Comparison of ENCODE assay signal across 8 cellular contexts in genomic region chr5:178624626-178625546, GRCh38. TPM values are rescaled to one million over a fixed set of nuclear protein-coding genes. Genes with fewer than 3 reads are reported as not detected.
DNase-seq lines count a peak whose midpoint lies in the region; ATAC-seq and TF ChIP-seq lines count a peak whose summit lies in the region.

No MANE protein-coding gene starts in this region.

- H3K9ac ChIP-seq in parathyroid adenoma = no peak overlapping the region

- peak overlapping the region; percentile 98 for H3K4me2 ChIP-seq in DOHH2 (ENCODE audit: low read length)
- H3K4me2 ChIP-seq in OCI-LY7 (ENCODE audit: low read length) = peak overlapping the region; percentile 91
- peak overlapping the region; percentile 57 for H3K4me2 ChIP-seq in parathyroid adenoma (ENCODE audit: low read length)

- H3K9me3 ChIP-seq in DOHH2 (ENCODE audit: control insufficient read depth, insufficient read depth, low read length) (peaks cover 2% of the 10 kb centered on the region; the same call in 1 of the 2 replicates), OCI-LY7 (ENCODE audit: low read length) (peaks cover 4% of the 10 kb centered on the region; the same call in 1 of the 2 replicates), parathyroid adenoma (ENCODE audit: control insufficient read depth, low read length) (no peaks in the 10 kb centered on the region)

- H4K20me1 ChIP-seq in DOHH2 (ENCODE audit: control insufficient read depth, insufficient read depth, low read depth, low read length) = peaks cover 4% of the 10 kb centered on the region; the same call in 1 of the 2 replicates
- 0 out of 2 replicates have a peak, but pooled peaks cover 12% of the 10 kb centered on the region for H4K20me1 ChIP-seq in OCI-LY7 (ENCODE audit: insufficient read depth, low read length)

- no TSS peak for BruUV-seq in OCI-LY7 (replicated peaks; lab: Mats Ljungman, UMichigan)

- H2AFZ ChIP-seq in OCI-LY7 (ENCODE audit: low read length) (no peak overlapping the region), parathyroid adenoma (no peak overlapping the region)

- H3K36me3 ChIP-seq in DOHH2 (ENCODE audit: control insufficient read depth, low read length) = peaks cover 58% of the 10 kb centered on the region
- H3K36me3 ChIP-seq in OCI-LY7 (ENCODE audit: insufficient read depth, low read length) = peaks cover 34% of the 10 kb centered on the region
- no peaks in the 10 kb centered on the region for H3K36me3 ChIP-seq in parathyroid adenoma (ENCODE audit: control insufficient read depth, insufficient read depth, low read length)

- H3K4me3 ChIP-seq in DOHH2 (ENCODE audit: low read length) = peak overlapping the region; percentile 85
- H3K4me3 ChIP-seq in OCI-LY7 (ENCODE audit: low read depth, low read length, poor library complexity, severe bottlenecking) = peak overlapping the region; percentile 94
- peak overlapping the region; percentile 86 for H3K4me3 ChIP-seq in epithelial cell of esophagus (ENCODE audit: low read length)
- peak overlapping the region; percentile 79 for H3K4me3 ChIP-seq in parathyroid adenoma (ENCODE audit: low read depth, low read length)

- POLR2A ChIA-PET in OCI-LY7 (lab: Charles Lee) = interaction anchor here (0.7 to 5.9 kb wide), 7 partner anchors 9 to 1985 kb away, joined by 4 to 31 read pairs (median 6); partner anchors contain the start of gene ZNF354A

- H3K79me2 ChIP-seq in DOHH2 (ENCODE audit: control insufficient read depth, low read length) (peaks cover 64% of the 10 kb centered on the region), OCI-LY7 (ENCODE audit: insufficient read depth, low read depth, low read length) (peaks cover 44% of the 10 kb centered on the region), parathyroid adenoma (peaks cover 19% of the 10 kb centered on the region)

- intact Hi-C loops in OCI-LY7 (cut with micrococcal nuclease; ENCODE audit: unreplicated experiment) = loop anchor here (5.0 to 10.0 kb wide), 2 partner anchors 107 to 390 kb away; partner anchors contain the start of genes PHYKPL and ZNF354A

- peaks cover 5% of the 10 kb centered on the region; the same call in 1 of the 2 replicates for H3F3A ChIP-seq in DOHH2 (ENCODE audit: control insufficient read depth, insufficient read depth)

- TF ChIP-seq CTCF in DOHH2 (IDR thresholded peaks at IDR 0.05; ENCODE audit: low read depth, low read length, poor library complexity, severe bottlenecking) (no peak), OCI-LY7 (conservative IDR thresholded peaks at IDR 0.05; ENCODE audit: low read length) (no peak), epithelial cell of esophagus (IDR thresholded peaks at IDR 0.05; ENCODE audit: insufficient read depth, low read depth, low read length, missing control alignments) (no peak), parathyroid adenoma (IDR thresholded peaks at IDR 0.05) (no peak)

- H3K27me3 ChIP-seq in DOHH2 (ENCODE audit: control insufficient read depth, low read length) (no peaks in the 10 kb centered on the region), parathyroid adenoma (ENCODE audit: control insufficient read depth, insufficient read depth, low read length) (no peaks in the 10 kb centered on the region)

- CTCF ChIA-PET in OCI-LY7 (lab: Charles Lee; ENCODE audit: unreplicated experiment) = no interaction called here

- DNase-seq in OCI-LY7 (ENCODE audit: low spot score) = no peak
- peak; percentile 7 for DNase-seq in epithelial cell of esophagus (ENCODE audit: low read depth)
- no peak for DNase-seq in NCI-H1436 treated with DMSO at 0.1 percent for 48 hours (lab: John Stamatoyannopoulos, UW)
- DNase-seq in NCI-H146 treated with DMSO at 0.1 percent for 48 hours (lab: John Stamatoyannopoulos, UW; ENCODE audit: unreplicated experiment) = no peak
- no peak for DNase-seq in COLO829 (ENCODE audit: low spot score)

- H3K27ac ChIP-seq in DOHH2 (ENCODE audit: low read depth, low read length) = no peak overlapping the region
- H3K27ac ChIP-seq in OCI-LY7 (ENCODE audit: low read depth, low read length, poor library complexity, severe bottlenecking) = peak overlapping the region; percentile 77
- H3K27ac ChIP-seq in parathyroid adenoma = no peak overlapping the region

- H3K4me1 ChIP-seq in DOHH2 (ENCODE audit: control insufficient read depth, low read length) (peaks cover 26% of the 10 kb centered on the region), OCI-LY7 (ENCODE audit: insufficient read depth, low read length, poor library complexity, severe bottlenecking) (peaks cover 20% of the 10 kb centered on the region), parathyroid adenoma (peaks cover 14% of the 10 kb centered on the region)

- H3K9me2 ChIP-seq in DOHH2 (replicated peaks; ENCODE audit: control insufficient read depth, low read length) (no peaks in the 10 kb centered on the region), OCI-LY7 (ENCODE audit: insufficient read depth, low read length) (no peaks in the 10 kb centered on the region)

- ATAC-seq in GM21576 (IDR thresholded peaks at IDR 0.05; ENCODE audit: unreplicated experiment) = no peak

RNA-seq across cellular contexts. Expression of gene CLK4, which starts 2.0 kb away (rescaled TPM):
- 31.8 and 37.4 TPM in 2 replicates for total RNA-seq in OCI-LY7 (2014; rRNA removed; shearing (Covaris generic))
- total RNA-seq in OCI-LY7 (2022) = 32.6 and 40.1 TPM in 2 replicates

RNA-seq across cellular contexts. Expression of gene COL23A1, which starts 34.7 kb away (rescaled TPM):
- total RNA-seq in OCI-LY7 (2014; rRNA removed; shearing (Covaris generic)) = not detected in 2 replicates
- 0.53 TPM in 1 of 2 replicates, not detected in the other for total RNA-seq in OCI-LY7 (2022)
